In genomic region chr3:24781454-24781853, GRCh38 we compare ENCODE assay signal across 24 cellular contexts.
"Had no signal": no experiment of that assay in that cellular context is flagged by ENCODE, and none has a peak within 500 bp of the region (broad histone marks: within the 10 kb centered on the region; RNA-seq: fewer than 3 reads in every experiment).

No MANE protein-coding gene starts in this region.

- DNase-seq: colonic mucosa; cortex of kidney; dermis blood vessel endothelial cell; dorsolateral prefrontal cortex; effector CD4-positive, alpha-beta T cell; effector CD8-positive, alpha-beta T cell; effector memory CD4-positive, alpha-beta T cell; effector memory CD8-positive, alpha-beta T cell; endodermal cell; erythroblast; esophagus squamous epithelium; foreskin fibroblast; foreskin keratinocyte; foreskin melanocyte; gastrocnemius medialis; glutamatergic neuron; head of caudate nucleus; heart left ventricle; heart right ventricle had no signal

- H3K36me3 ChIP-seq: colonic mucosa, esophagus muscularis mucosa, esophagus squamous epithelium, gastrocnemius medialis, gastroesophageal sphincter, heart left ventricle, heart right ventricle had no signal

- H3K9me3 ChIP-seq: colonic mucosa, gastrocnemius medialis had no signal

- H3K4me1 ChIP-seq: colonic mucosa, esophagus muscularis mucosa, esophagus squamous epithelium, foreskin keratinocyte, gastrocnemius medialis, gastroesophageal sphincter, heart left ventricle, heart right ventricle had no signal

- H3K27ac ChIP-seq: colonic mucosa, coronary artery, dorsolateral prefrontal cortex, epithelial cell of prostate, esophagus muscularis mucosa, esophagus squamous epithelium, foreskin keratinocyte, gastrocnemius medialis, gastroesophageal sphincter, heart left ventricle, heart right ventricle had no signal

- H3K27me3 ChIP-seq: colonic mucosa, dorsolateral prefrontal cortex, esophagus muscularis mucosa, esophagus squamous epithelium, foreskin keratinocyte, gastrocnemius medialis, gastroesophageal sphincter, heart left ventricle, heart right ventricle had no signal

- ATAC-seq: effector memory CD8-positive, alpha-beta T cell; esophagus mucosa; foreskin keratinocyte; gastrocnemius medialis; gastroesophageal sphincter; heart left ventricle; heart right ventricle had no signal

- H3K4me3 ChIP-seq: colonic mucosa, coronary artery, dorsolateral prefrontal cortex, esophagus muscularis mucosa, esophagus squamous epithelium, gastrocnemius medialis, gastroesophageal sphincter, heart left ventricle, heart right ventricle had no signal
